Comparison of ENCODE assay signal across 8 cellular contexts in the genomic region with DNA sequence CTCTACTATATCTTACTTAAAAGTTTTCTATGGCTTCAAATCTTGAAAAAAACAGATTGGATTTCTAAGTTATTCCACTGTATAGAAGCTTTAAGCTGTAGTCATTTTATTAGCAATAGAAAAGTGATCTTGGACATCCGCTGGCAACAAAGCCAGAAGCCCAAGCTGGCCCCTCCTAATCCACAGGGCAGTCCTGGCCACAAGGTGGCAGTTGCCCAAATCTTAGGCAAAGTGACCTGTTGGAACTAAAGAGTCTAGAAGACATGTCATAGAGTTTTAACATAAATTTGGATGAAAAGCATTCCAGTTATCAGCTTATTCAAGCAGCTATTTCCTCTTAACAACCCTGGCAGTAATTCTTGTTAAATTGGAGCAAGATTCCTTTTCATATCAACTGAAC.
DNase-seq lines count a peak whose midpoint lies in the region; ATAC-seq, FAIRE-seq and TF ChIP-seq lines count a peak whose summit lies in the region.

No MANE protein-coding gene starts in this region.

- FAIRE-seq in GM12891 (lab: Jason Lieb, UNC) = no peak

- no peaks in the 10 kb centered on the region for H3K27me3 ChIP-seq in RWPE2 (ENCODE audit: insufficient read depth, poor library complexity, severe bottlenecking)
- no peaks in the 10 kb centered on the region for H3K27me3 ChIP-seq in mesendoderm (ENCODE audit: insufficient read depth, low read length, poor library complexity)

- no peak overlapping the region for H3K9ac ChIP-seq in mesendoderm (ENCODE audit: low read length)

- CTCF ChIA-PET in GM10248 (lab: Yijun Ruan, JAX) = interaction anchor here (0.7 to 1.7 kb wide), 9 partner anchors 8 to 856 kb away, joined by 3 to 12 read pairs (median 3); no protein-coding TSS in a partner anchor

- DNase-seq in ACHN (peak; percentile 57), GM10248 (ENCODE audit: extremely low spot score) (no peak), RWPE2 (ENCODE audit: low spot score) (no peak), dermis microvascular lymphatic vessel endothelial cell (ENCODE audit: low read depth in 2 of 2) (peak; percentile 10 to 61), mesendoderm (peak; percentile 63), NCI-H1417 treated with DMSO at 0.1 percent for 48 hours (lab: John Stamatoyannopoulos, UW) (no peak), GM12891 (ENCODE audit: insufficient read length, low spot score) (no peak)

- TF ChIP-seq CTCF in GM10248 (IDR thresholded peaks at IDR 0.05; ENCODE audit: control extremely low read depth, extremely low read depth, low read depth, missing control alignments) (peak; percentile 40), RWPE2 (IDR thresholded peaks at IDR 0.05; ENCODE audit: poor library complexity, severe bottlenecking) (peak; percentile 74)

- no peak overlapping the region for H2AK5ac ChIP-seq in mesendoderm (ENCODE audit: low read length)

- H3K4me3 ChIP-seq in RWPE2 (ENCODE audit: severe bottlenecking) (no peak overlapping the region), mesendoderm (ENCODE audit: low read length) (no peak overlapping the region)

- H3K36me3 ChIP-seq in RWPE2 (ENCODE audit: low read depth) (no peaks in the 10 kb centered on the region), mesendoderm (ENCODE audit: control insufficient read depth, insufficient read depth, low read length) (no peaks in the 10 kb centered on the region)

- no peak overlapping the region for H4K5ac ChIP-seq in mesendoderm (ENCODE audit: low read length)

- H3K79me2 ChIP-seq in mesendoderm (ENCODE audit: control insufficient read depth, insufficient read depth, low read length) = no peaks in the 10 kb centered on the region

- no peak overlapping the region for H2BK5ac ChIP-seq in mesendoderm (ENCODE audit: low read length)

- ATAC-seq in RWPE2 (ENCODE audit: low read depth) (peak; percentile 56; the same call in 1 of the 3 replicates), HG02970 (IDR thresholded peaks at IDR 0.05; ENCODE audit: low FRiP score, unreplicated experiment) (no peak)

- H2BK120ac ChIP-seq in mesendoderm (ENCODE audit: low read depth, low read length) = no peak overlapping the region

- no peak for TF ChIP-seq POLR2A in GM12891 (IDR thresholded peaks at IDR 0.05; ENCODE audit: low read depth, low read length)

- H3K18ac ChIP-seq in mesendoderm (ENCODE audit: low read length) = no peak overlapping the region

- no peaks in the 10 kb centered on the region for H3K9me3 ChIP-seq in RWPE2 (ENCODE audit: severe bottlenecking)

- no peak overlapping the region for H3K56ac ChIP-seq in mesendoderm (ENCODE audit: low read length)

- H3K4me1 ChIP-seq in RWPE2 (ENCODE audit: insufficient read depth, poor library complexity, severe bottlenecking) (no peaks in the 10 kb centered on the region), mesendoderm (ENCODE audit: control insufficient read depth, low read depth, low read length) (no peaks in the 10 kb centered on the region)

- H3K79me1 ChIP-seq in mesendoderm (ENCODE audit: low read length) = no peaks in the 10 kb centered on the region

- H3K4me2 ChIP-seq in mesendoderm (ENCODE audit: low read length) = no peak overlapping the region

- H3K27ac ChIP-seq in RWPE2 (ENCODE audit: poor library complexity, severe bottlenecking) (no peak overlapping the region), mesendoderm (ENCODE audit: low read depth, low read length) (no peak overlapping the region)

- H4K8ac ChIP-seq in mesendoderm (ENCODE audit: low read depth, low read length) = no peak overlapping the region

- in situ Hi-C loops in ACHN (cut with HindIII; ENCODE audit: low pct_ligation_motif_present, low pct_unique_long_range_greater_than_20kb, low sequenced_read_pairs) = no loop called here

- WGBS in mesendoderm (ENCODE audit: extremely low coverage, insufficient coverage, low lambda C conversion rate) = no CpG with 5 or more reads among the region's 1 CpG

- POLR2A ChIA-PET in GM10248 (lab: Yijun Ruan, JAX) = no interaction called here

- H3K4ac ChIP-seq in mesendoderm (ENCODE audit: low read depth, low read length) = no peak overlapping the region

- H2BK15ac ChIP-seq in mesendoderm (replicated peaks; ENCODE audit: low read depth) = no peak overlapping the region

- H3K23ac ChIP-seq in mesendoderm (ENCODE audit: low read length) = no peak overlapping the region

TF ChIP-seq in GM12891, 5 proteins besides CTCF, POLR2A, EP300 and RAD21:
- TF ChIP-seq SPI1 (IDR thresholded peaks at IDR 0.05; ENCODE audit: low read depth, low read length) (no peak), PAX5 (IDR thresholded peaks at IDR 0.05; ENCODE audit: insufficient read depth, low read length, severe bottlenecking) (no peak), POLR2AphosphoS5 (IDR thresholded peaks at IDR 0.05; ENCODE audit: low read depth, low read length) (no peak), POU2F2 (IDR thresholded peaks at IDR 0.05; ENCODE audit: low read depth, low read length) (no peak), TAF1 (IDR thresholded peaks at IDR 0.05; ENCODE audit: low read depth, low read length) (no peak)

Comparison
In these comparisons a context has a peak if more than half of its experiments do, and no peak if none do; other contexts are left out.
1. DNase-seq: peak in ACHN (single experiment), dermis microvascular lymphatic vessel endothelial cell (2 of 2) and mesendoderm (single experiment); none in GM10248 (single experiment), RWPE2 (single experiment), NCI-H1417 treated with DMSO at 0.1 percent for 48 hours (single experiment) and GM12891 (single experiment).